In the genomic region with DNA sequence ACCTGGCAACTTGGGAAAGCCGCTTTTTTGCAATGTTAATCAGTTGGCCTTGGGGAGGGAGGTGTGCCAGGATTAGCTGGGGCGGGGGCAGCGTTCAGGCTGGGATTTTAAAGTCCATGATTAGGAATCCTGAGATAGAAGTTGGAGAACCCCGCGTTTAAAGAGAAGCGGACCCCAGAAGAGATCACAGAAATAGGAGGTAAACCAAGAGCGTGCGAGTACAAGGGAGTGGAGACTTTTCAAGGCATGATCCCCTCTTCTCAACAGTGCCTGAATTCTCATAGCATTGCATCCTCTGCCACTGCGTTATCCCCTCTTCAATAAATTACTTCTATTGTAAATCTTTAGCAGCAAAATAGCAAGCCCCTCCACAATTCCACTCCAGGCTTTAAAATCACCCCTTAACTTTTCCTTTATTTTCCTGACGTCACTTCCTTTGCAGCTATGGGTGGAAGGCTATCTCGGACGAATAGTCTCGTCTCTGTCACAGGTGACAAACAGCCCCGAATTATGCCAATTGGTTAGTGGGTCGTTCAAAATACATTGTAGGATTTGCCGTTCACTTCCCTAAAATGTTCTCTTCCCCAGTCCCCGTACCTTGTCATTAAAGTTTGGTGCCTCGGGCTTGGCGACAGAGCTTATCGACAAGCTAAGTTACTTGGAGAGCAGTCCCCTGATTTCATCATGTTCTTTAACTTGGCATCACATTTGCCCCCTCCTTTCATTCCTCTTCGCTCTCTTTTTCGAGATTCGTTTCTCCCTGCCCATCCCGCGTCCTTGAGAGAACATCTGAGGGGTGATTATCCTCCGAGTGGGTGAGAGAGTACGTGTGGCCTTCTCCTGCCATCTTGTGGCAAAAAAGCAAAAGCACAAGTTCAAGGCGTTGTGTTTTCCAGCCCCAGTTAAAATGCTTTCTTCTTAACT, we compare ENCODE assay signal across 9 cellular contexts. TPM values are rescaled to one million over a fixed set of nuclear protein-coding genes. Genes with fewer than 3 reads are reported as not detected.
DNase-seq lines count a peak whose midpoint lies in the region; ATAC-seq, FAIRE-seq and TF ChIP-seq lines count a peak whose summit lies in the region.
"Had no signal": no experiment of that assay in that cellular context is flagged by ENCODE, and none has a peak within 500 bp of the region (broad histone marks: within the 10 kb centered on the region; RNA-seq: fewer than 3 reads in every experiment).

No MANE protein-coding gene starts in this region.

- CTCF ChIA-PET in BJ (lab: Yijun Ruan, JAX) (interaction anchor here (0.6 to 6.2 kb wide), 31 partner anchors 15 to 1695 kb away, joined by 3 to 120 read pairs (median 6); a partner anchor contains a TSS), activated B cell treated with CpG ODN at 0.5 μM for 24 hours (lab: Charles Lee) (interaction anchor here (0.6 to 5.6 kb wide), 27 partner anchors 10 to 768 kb away, joined by 3 to 70 read pairs (median 6); a partner anchor contains a TSS)

- ATAC-seq in activated B cell treated with CpG ODN at 0.5 μM for 24 hours (ENCODE audit: low read depth): peak; percentile 34
- peak; percentile 42 for ATAC-seq in left colon
- ATAC-seq in GM21529 (IDR thresholded peaks at IDR 0.05; ENCODE audit: unreplicated experiment): no peak

- H3K27me3 Mint-ChIP-seq in activated B cell treated with CpG ODN at 0.5 μM for 24 hours: no peaks in the 10 kb centered on the region

- TF ChIP-seq POLR2A in H54 (IDR thresholded peaks at IDR 0.05; ENCODE audit: low read depth, low read length): no peak

- TF ChIP-seq CTCF in BJ (IDR thresholded peaks at IDR 0.05; ENCODE audit: insufficient read depth, low read depth, low read length) (peak; percentile 83), activated B cell treated with CpG ODN at 0.5 μM for 24 hours (IDR thresholded peaks at IDR 0.05) (no peak)

- POLR2A ChIA-PET in BJ (lab: Charles Lee): interaction anchor here (0.6 to 2.7 kb wide), 8 partner anchors 23 to 1698 kb away, joined by 3 to 36 read pairs (median 4); a partner anchor contains a TSS
- POLR2A ChIA-PET in activated B cell treated with CpG ODN at 0.5 μM for 24 hours (lab: Charles Lee): interaction anchor here (0.6 to 6.5 kb wide), 32 partner anchors 26 to 1874 kb away, joined by 3 to 626 read pairs (median 16); a partner anchor contains a TSS

- intact Hi-C loops in activated B cell treated with CpG ODN at 0.5 μM for 24 hours (cut with micrococcal nuclease) (loop anchor here (1.0 to 10.0 kb wide), 16 partner anchors 76 to 1583 kb away; a partner anchor contains a TSS), left colon (cut with DNase I, micrococcal nuclease) (loop anchor here in 1 of 2 donors (10.0 kb wide), 2 partner anchors 420 to 710 kb away; a partner anchor contains a TSS)

- DNase-seq in BJ (ENCODE audit: low read depth) (no peak), H54 (ENCODE audit: insufficient read length, low spot score) (no peak), NCI-H2227 treated with DMSO at 0.1 percent for 48 hours (lab: John Stamatoyannopoulos, UW) (peak; percentile 91), activated B cell treated with CpG ODN at 0.5 μM for 24 hours (peak; percentile 44), dermis blood vessel endothelial cell (peak; percentile 91), left colon (peak; percentile 54 to 55)
- DNase-seq in stimulated activated CD4-positive, alpha-beta T cell treated with anti-CD3 and anti-CD28 coated beads, Interleukin-2, amount 100 ng/mL, for 24 hours: peak; percentile 50 to 58

- peaks cover 9% of the 10 kb centered on the region for H3K36me3 Mint-ChIP-seq in activated B cell treated with CpG ODN at 0.5 μM for 24 hours (ENCODE audit: low read depth)

- no peaks in the 10 kb centered on the region for H3K9me3 Mint-ChIP-seq in activated B cell treated with CpG ODN at 0.5 μM for 24 hours

- H3K27me3 ChIP-seq in BJ (ENCODE audit: control insufficient read depth, insufficient read depth, low read length): no peaks in the 10 kb centered on the region

- H3K36me3 ChIP-seq in BJ (ENCODE audit: control insufficient read depth, insufficient read depth, low read length): no peaks in the 10 kb centered on the region

- no peak overlapping the region for H3K27ac Mint-ChIP-seq in activated B cell treated with CpG ODN at 0.5 μM for 24 hours

- FAIRE-seq in H54 (lab: Jason Lieb, UNC): peak; percentile 58

- peak overlapping the region; percentile 70 for H3K4me3 ChIP-seq in BJ (ENCODE audit: low read depth, low read length)

- H3K4me3 Mint-ChIP-seq in activated B cell treated with CpG ODN at 0.5 μM for 24 hours: no peak overlapping the region

- H3K4me1 Mint-ChIP-seq in activated B cell treated with CpG ODN at 0.5 μM for 24 hours: peaks cover 27% of the 10 kb centered on the region

RNA-seq across cellular contexts. Expression of a gene that starts 17.1 kb away (rescaled TPM):
- polyA plus RNA-seq in BJ (2011; rRNA removed): not detected in 2 replicates
- polyA minus RNA-seq in BJ (2011; rRNA and poly(A)+ RNA removed): not detected in 2 replicates
- total RNA-seq in activated B cell treated with CpG ODN at 0.5 μM for 24 hours (not detected in 2 replicates), dermis blood vessel endothelial cell (not detected in 2 replicates), left colon (not detected)
- total RNA-seq: T-helper 1 cell treated with Interleukin-12 subunit alpha and Interleukin-12 subunit beta and Interleukin-4 antibody, amounts not matched to agents 30 ng/mL and 1 ng/mL, for 36 hours had no signal

Comparison
In these comparisons a context has a peak if more than half of its experiments do, and no peak if none do; other contexts are left out.
1. DNase-seq: peak in NCI-H2227 treated with DMSO at 0.1 percent for 48 hours (single experiment), activated B cell treated with CpG ODN at 0.5 μM for 24 hours (single experiment), dermis blood vessel endothelial cell (single experiment), left colon (2 of 2) and stimulated activated CD4-positive, alpha-beta T cell treated with anti-CD3 and anti-CD28 coated beads, Interleukin-2, amount 100 ng/mL, for 24 hours (2 of 2); none in BJ (single experiment) and H54 (single experiment).